In the genomic region with DNA sequence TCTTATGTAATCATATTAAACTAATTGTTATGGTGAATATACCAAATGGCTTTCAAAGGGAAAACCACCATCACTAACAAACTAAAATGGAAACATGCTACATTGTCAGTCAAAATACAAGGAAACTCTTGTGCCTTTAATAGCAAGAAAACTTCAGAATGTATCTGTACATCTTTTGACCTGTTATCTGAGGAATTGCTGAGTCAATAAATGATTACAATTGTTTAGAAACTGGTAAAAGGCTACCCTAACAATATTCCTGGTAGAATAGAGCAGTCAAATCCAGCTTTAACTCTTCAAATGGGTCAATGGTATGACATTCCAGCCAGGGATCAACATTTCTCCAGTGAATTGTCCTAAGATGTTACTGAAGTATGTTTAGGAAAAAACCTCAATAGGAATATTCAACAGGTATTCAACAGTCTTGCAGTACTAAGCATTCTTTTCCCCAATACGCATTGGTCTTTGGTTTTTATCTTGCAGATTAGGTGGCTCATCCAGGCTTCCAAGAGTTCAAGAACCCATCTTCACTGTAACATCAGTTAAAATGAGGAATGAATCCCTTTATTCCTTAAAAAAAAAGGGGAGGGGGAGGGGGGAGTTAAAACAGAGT, we compare ENCODE assay signal across 30 cellular contexts. TPM values are rescaled to one million over a fixed set of nuclear protein-coding genes. Genes with fewer than 3 reads are reported as not detected.
DNase-seq lines count a peak whose midpoint lies in the region; ATAC-seq and TF ChIP-seq lines count a peak whose summit lies in the region.
"Had no signal": no experiment of that assay in that cellular context is flagged by ENCODE, and none has a peak within 500 bp of the region (broad histone marks: within the 10 kb centered on the region; RNA-seq: fewer than 3 reads in every experiment).

No MANE protein-coding gene starts in this region.

- WGBS in gastroesophageal sphincter (ENCODE audit: low coverage in 1 of 2), 2 donors, result 86 to 100% methylated on average over 1 of the region's 1 CpG
- WGBS in transverse colon (ENCODE audit: low coverage in 1 of 2), 2 donors, result 100% methylated on average over 1 of the region's 1 CpG
- WGBS in adrenal gland, 4 donors, result 91 to 97% (median 95%) methylated on average over 1 of the region's 1 CpG

- POLR2A ChIA-PET in Panc1 (lab: Charles Lee), result no interaction called here

- CTCF ChIA-PET in Panc1 (lab: Charles Lee), result no interaction called here

- peaks cover 43% of the 10 kb centered on the region for H3K4me1 ChIP-seq in left ventricle myocardium inferior
- H3K4me1 ChIP-seq in Panc1 (ENCODE audit: control insufficient read depth, insufficient read depth, low read length), result peaks cover 48% of the 10 kb centered on the region
- H3K4me1 ChIP-seq in gastroesophageal sphincter, result peaks cover 9 to 53% (median 14%) of the 10 kb centered on the region in 3 donors
- peaks cover 0 to 26% (median 2%) of the 10 kb centered on the region in 4 donors for H3K4me1 ChIP-seq in transverse colon
- peaks cover 0 to 3% of the 10 kb centered on the region in 2 donors for H3K4me1 ChIP-seq in adrenal gland (replicated peaks in 1 of 2)
- H3K4me1 ChIP-seq: right lobe of liver had no signal

- H3K27ac ChIP-seq in left ventricle myocardium inferior (replicated peaks) (peak overlapping the region; percentile 66), Panc1 (ENCODE audit: low read length) (peak overlapping the region; percentile 59), gastroesophageal sphincter (peak overlapping the region in 3 of 4 donors; percentile 48 to 74 (median 70)), transverse colon (peak overlapping the region in 3 of 4 donors; percentile 9 to 64 (median 11)), adrenal gland (no peak overlapping the region)
- H3K27ac ChIP-seq: epithelial cell of prostate, neutrophil, right lobe of liver had no signal

- no peaks in the 10 kb centered on the region for H3K9me3 ChIP-seq in left ventricle myocardium inferior (replicated peaks)
- no peaks in the 10 kb centered on the region for H3K9me3 ChIP-seq in Panc1 (ENCODE audit: control insufficient read depth, insufficient read depth, low read depth, low read length)
- no peaks in the 10 kb centered on the region for H3K9me3 ChIP-seq in gastroesophageal sphincter
- no peaks in the 10 kb centered on the region for H3K9me3 ChIP-seq in transverse colon
- H3K9me3 ChIP-seq in adrenal gland (replicated peaks in 1 of 3), result no peaks in the 10 kb centered on the region
- H3K9me3 ChIP-seq: neutrophil, right lobe of liver, tibial artery had no signal

- ATAC-seq in Right ventricle myocardium inferior (no peak), Panc1 (no peak), gastroesophageal sphincter (no peak)
- ATAC-seq: naive thymus-derived CD4-positive, alpha-beta T cell; right lobe of liver; SK-N-SH treated with all-trans-retinoic acid at 6 μM for 48 hours; T-helper 17 cell had no signal

- TF ChIP-seq CTCF in left ventricle myocardium inferior (IDR thresholded peaks at IDR 0.05; ENCODE audit: borderline replicate concordance) (no peak), Panc1 (IDR thresholded peaks at IDR 0.05) (no peak), gastroesophageal sphincter (IDR thresholded peaks at IDR 0.05) (no peak), transverse colon (IDR thresholded peaks at IDR 0.05) (no peak), adrenal gland (IDR thresholded peaks at IDR 0.05) (no peak)

- DNase-seq in left ventricle myocardium inferior (no peak), Right ventricle myocardium inferior (ENCODE audit: missing footprints) (no peak), Panc1 (ENCODE audit: low read depth, low spot score) (no peak), transverse colon (no peak), adrenal gland (no peak), midbrain (lab: John Stamatoyannopoulos, UW) (no peak)
- no peak for DNase-seq in activated naive CD4-positive, alpha-beta T cell treated with anti-CD3 and anti-CD28 coated beads, Interleukin-2, amount 50 U/mL, for 16 hours
- DNase-seq: activated CD4-positive, alpha-beta memory T cell treated with anti-CD3 and anti-CD28 coated beads for 36 hours; activated CD4-positive, alpha-beta T cell treated with anti-CD3 and anti-CD28 coated beads for 1 hour; activated CD8-positive, alpha-beta memory T cell treated with anti-CD3 and anti-CD28 coated beads, Interleukin-2, amount 50 U/mL, for 4 hours; activated naive CD4-positive, alpha-beta T cell treated with anti-CD3 and anti-CD28 coated beads for 36 hours; CD4-positive, alpha-beta memory T cell; DMS 273 treated with DMSO at 0.1 percent for 48 hours; effector CD8-positive, alpha-beta T cell; EL; glutamatergic neuron; kidney; naive thymus-derived CD4-positive, alpha-beta T cell; NCI-H1048; NCI-H1694; NCI-H510A; right lobe of liver; stimulated activated CD4-positive, alpha-beta T cell treated with anti-CD3 and anti-CD28 coated beads, Interleukin-4, amount 100 ng/mL, for 1 hour; T-helper 17 cell; tibial artery had no signal

- H3K36me3 ChIP-seq in left ventricle myocardium inferior (peaks cover 88% of the 10 kb centered on the region), Panc1 (ENCODE audit: control insufficient read depth, insufficient read depth, low read length) (peaks cover 63% of the 10 kb centered on the region), gastroesophageal sphincter (peaks cover 8 to 75% of the 10 kb centered on the region in 2 donors), transverse colon (peaks cover 0 to 76% (median 27%) of the 10 kb centered on the region in 4 donors), adrenal gland (replicated peaks in 1 of 2) (peaks cover 0 to 60% of the 10 kb centered on the region in 2 donors)

- H3K27me3 ChIP-seq in left ventricle myocardium inferior (ENCODE audit: low read depth), result no peaks in the 10 kb centered on the region
- no peaks in the 10 kb centered on the region for H3K27me3 ChIP-seq in Panc1 (ENCODE audit: control insufficient read depth, insufficient read depth, low read length)
- H3K27me3 ChIP-seq in gastroesophageal sphincter, result no peaks in the 10 kb centered on the region
- no peaks in the 10 kb centered on the region for H3K27me3 ChIP-seq in transverse colon
- H3K27me3 ChIP-seq in adrenal gland, result no peaks in the 10 kb centered on the region
- H3K27me3 ChIP-seq: neutrophil, right lobe of liver, tibial artery had no signal

- BruUV-seq in Panc1 (replicated peaks; lab: Mats Ljungman, UMichigan), result no TSS peak

- intact Hi-C loops in left ventricle myocardium inferior (cut with micrococcal nuclease) (no loop called here), Right ventricle myocardium inferior (cut with DNase I) (no loop called here), Panc1 (cut with micrococcal nuclease; ENCODE audit: unreplicated experiment) (no loop called here), transverse colon (cut with DNase I; ENCODE audit: low total_unique reads) (no loop called here), adrenal gland (cut with DNase I) (loop anchor here in 1 of 2 donors (10.0 kb wide), 1 partner anchor 46 kb away; no protein-coding TSS in a partner anchor)

- in situ Hi-C loops in Panc1 (cut with HindIII; ENCODE audit: low pct_unique_long_range_greater_than_20kb, low sequenced_read_pairs), result no loop called here
- in situ Hi-C loops in transverse colon (cut with MboI; ENCODE audit: low pct_ligation_motif_present in 1 of 4, low pct_unique_long_range_greater_than_20kb in 1 of 4, low sequenced_read_pairs in 3 of 4), result no loop called here

- no peak for TF ChIP-seq POLR2A in gastroesophageal sphincter (IDR thresholded peaks at IDR 0.05)
- TF ChIP-seq POLR2A in transverse colon (IDR thresholded peaks at IDR 0.05), result no peak
- no peak for TF ChIP-seq POLR2A in adrenal gland (IDR thresholded peaks at IDR 0.05)

- no peak overlapping the region for H3K4me3 ChIP-seq in left ventricle myocardium inferior
- no peak overlapping the region for H3K4me3 ChIP-seq in Panc1 (ENCODE audit: low read depth in 2 of 2, low read length in 2 of 2)
- H3K4me3 ChIP-seq in gastroesophageal sphincter, result no peak overlapping the region
- no peak overlapping the region for H3K4me3 ChIP-seq in transverse colon
- H3K4me3 ChIP-seq in adrenal gland, result no peak overlapping the region
- H3K4me3 ChIP-seq: coronary artery, right lobe of liver, tibial artery had no signal

- no peak for TF ChIP-seq EP300 in gastroesophageal sphincter (IDR thresholded peaks at IDR 0.05)
- no peak for TF ChIP-seq EP300 in transverse colon (IDR thresholded peaks at IDR 0.05; ENCODE audit: low read depth)

RNA-seq across cellular contexts. Expression of a gene that starts 52.4 kb away (rescaled TPM):
- total RNA-seq in left ventricle myocardium inferior (180 TPM), Right ventricle myocardium inferior (202 TPM), Panc1 (2021; ENCODE audit: unreplicated experiment) (287 TPM), gastroesophageal sphincter (100 to 1,000 TPM; 264 to 414 (median 344) TPM), transverse colon (100 to 1,000 TPM; 159 to 260 (median 184) TPM), adrenal gland (100 to 1,000 TPM; 165 to 301 (median 225) TPM)
- polyA plus RNA-seq in Panc1 (2012; ENCODE audit: insufficient read length), result 190 TPM
- polyA plus RNA-seq in adrenal gland, result 100 to 1,000 TPM in 1 of 3 donors, 10 to 100 TPM in 2; 51.0 to 234 (median 64.4) TPM

Comparison
In these comparisons a context has a peak if more than half of its experiments do, and no peak if none do; other contexts are left out.
1. H3K27ac ChIP-seq: peak in left ventricle myocardium inferior (single experiment), Panc1 (single experiment), gastroesophageal sphincter (3 of 4) and transverse colon (3 of 4); none in adrenal gland (0 of 5).